Comparison of ENCODE assay signal across 31 cellular contexts in the genomic region with DNA sequence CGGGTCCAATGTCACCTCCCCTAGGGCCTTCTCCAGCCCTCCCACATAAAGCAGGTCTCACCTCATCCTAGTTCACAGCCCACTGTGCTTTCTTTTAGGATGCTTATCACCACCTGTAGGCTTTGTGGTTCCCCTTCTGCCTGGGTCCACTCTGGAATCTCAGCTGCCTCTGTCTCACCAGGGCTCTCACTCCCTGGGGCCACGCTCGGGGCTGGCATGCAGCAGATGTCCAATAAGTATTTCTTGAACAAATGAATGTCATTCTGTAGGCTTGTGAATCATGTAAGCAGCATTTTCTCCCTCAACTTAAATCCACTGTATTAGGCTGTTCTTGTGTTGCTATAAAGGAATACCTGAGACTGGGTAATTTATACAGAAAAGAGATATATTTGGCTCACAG. TPM values are rescaled to one million over a fixed set of nuclear protein-coding genes. Genes with fewer than 3 reads are reported as not detected.
"Had no signal": no experiment of that assay in that cellular context is flagged by ENCODE, and none has a peak within 500 bp of the region (broad histone marks: within the 10 kb centered on the region; RNA-seq: fewer than 3 reads in every experiment).

No MANE protein-coding gene starts in this region.

- ATAC-seq: activated CD8-positive, alpha-beta T cell treated with anti-CD3 and anti-CD28 coated beads for 36 hours; activated T-cell treated with anti-CD3 and anti-CD28 coated beads, Interleukin-2, amount 50 U/mL, for 72 hours; activated T-helper 17 cell treated with anti-CD3 and anti-CD28 coated beads, Interleukin-2, amount 50 U/mL, for 72 hours; PC-3 had no signal

- H3K9ac ChIP-seq: KMS-11, SK-N-SH had no signal

- H3K9me3 ChIP-seq: ascending aorta, SJSA1, SK-N-SH had no signal

- H3K27me3 ChIP-seq: ascending aorta, cardiac muscle cell, SJSA1 had no signal

- H3K4me3 Mint-ChIP-seq: activated CD4-positive, alpha-beta T cell treated with anti-CD3 and anti-CD28 coated beads, Interleukin-2, amount 10 ng/mL, durations not matched to agents 24 days and 14 days; activated CD8-positive, alpha-beta T cell treated with anti-CD3 and anti-CD28 coated beads for 36 hours; activated naive CD8-positive, alpha-beta T cell treated with anti-CD3 and anti-CD28 coated beads for 36 hours; activated T-cell treated with anti-CD3 and anti-CD28 coated beads, Interleukin-2, amount 50 U/mL, for 72 hours; activated T-helper 17 cell treated with anti-CD3 and anti-CD28 coated beads, Interleukin-2, amount 50 U/mL, for 72 hours; T-helper 1 cell treated with Interleukin-12 subunit alpha and Interleukin-12 subunit beta and Interleukin-4 antibody, amounts not matched to agents 30 μg/mL and 1 μg/mL, for 36 hours; T-helper 2 cell treated with Interferon-gamma antibody and Interleukin-4, amounts not matched to agents 5 μg/mL and 100 μg/mL, for 36 hours had no signal

- H3K27ac Mint-ChIP-seq: activated CD4-positive, alpha-beta T cell treated with anti-CD3 and anti-CD28 coated beads, Interleukin-2, amount 10 ng/mL, durations not matched to agents 24 days and 14 days; activated CD8-positive, alpha-beta T cell treated with anti-CD3 and anti-CD28 coated beads for 36 hours; activated naive CD8-positive, alpha-beta T cell treated with anti-CD3 and anti-CD28 coated beads for 36 hours; activated T-cell treated with anti-CD3 and anti-CD28 coated beads, Interleukin-2, amount 50 U/mL, for 72 hours; activated T-helper 17 cell treated with anti-CD3 and anti-CD28 coated beads, Interleukin-2, amount 50 U/mL, for 72 hours; T-helper 1 cell treated with Interleukin-12 subunit alpha and Interleukin-12 subunit beta and Interleukin-4 antibody, amounts not matched to agents 30 μg/mL and 1 μg/mL, for 36 hours; T-helper 2 cell treated with Interferon-gamma antibody and Interleukin-4, amounts not matched to agents 5 μg/mL and 100 μg/mL, for 36 hours had no signal

- DNase-seq: activated CD4-positive, alpha-beta T cell treated with anti-CD3 and anti-CD28 coated beads, Interleukin-2, amount 10 ng/mL, durations not matched to agents 24 days and 14 days; activated CD4-positive, alpha-beta T cell treated with anti-CD3 and anti-CD28 coated beads, Interleukin-2, amount 50 U/mL, for 4 hours; activated CD8-positive, alpha-beta T cell treated with anti-CD3 and anti-CD28 coated beads for 36 hours; activated effector memory CD4-positive, alpha-beta T cell treated with anti-CD3 and anti-CD28 coated beads, Interleukin-2, amount 50 U/mL, for 16 hours; activated naive CD4-positive, alpha-beta T cell; activated naive CD4-positive, alpha-beta T cell treated with anti-CD3 and anti-CD28 coated beads, Interleukin-2, amount 50 U/mL, for 16 hours; activated naive CD8-positive, alpha-beta T cell treated with anti-CD3 and anti-CD28 coated beads for 36 hours; activated T-cell treated with anti-CD3 and anti-CD28 coated beads, Interleukin-2, amount 50 U/mL, for 1 hour; activated T-cell treated with anti-CD3 and anti-CD28 coated beads, Interleukin-2, amount 50 U/mL, for 72 hours; amygdala; MM.1S; MV-4-11; NCI-H1092; NCI-H1436 treated with DMSO at 0.1 percent for 48 hours; NCI-H1694 treated with DMSO at 0.1 percent for 48 hours; NCI-H2029; NCI-H345; NCI-H526; NCI-H748 treated with DMSO at 0.1 percent for 48 hours; NK-92 treated with Interleukin-12 subunit alpha and Interleukin-12 subunit beta, amount 100 ng/mL, for 24 hours; PC-3; Right ventricle myocardium superior; SK-N-SH had no signal

- H3K27ac ChIP-seq: ascending aorta, cardiac muscle cell, KMS-11 had no signal

- H3K36me3 Mint-ChIP-seq: activated naive CD8-positive, alpha-beta T cell treated with anti-CD3 and anti-CD28 coated beads for 36 hours had no signal

- H3K4me3 ChIP-seq: ascending aorta, cardiac muscle cell, SJSA1 had no signal

- H3K4me2 ChIP-seq: KMS-11, SK-N-SH had no signal

- H3K4me1 Mint-ChIP-seq: activated T-helper 17 cell treated with anti-CD3 and anti-CD28 coated beads, Interleukin-2, amount 50 U/mL, for 72 hours had no signal

- H3K9me3 Mint-ChIP-seq: activated CD4-positive, alpha-beta T cell treated with anti-CD3 and anti-CD28 coated beads, Interleukin-2, amount 10 ng/mL, durations not matched to agents 24 days and 14 days; activated T-helper 17 cell treated with anti-CD3 and anti-CD28 coated beads, Interleukin-2, amount 50 U/mL, for 72 hours; T-helper 1 cell treated with Interleukin-12 subunit alpha and Interleukin-12 subunit beta and Interleukin-4 antibody, amounts not matched to agents 30 μg/mL and 1 μg/mL, for 36 hours had no signal

- H3K36me3 ChIP-seq: ascending aorta, cardiac muscle cell had no signal

RNA-seq across cellular contexts. Expression of a gene that starts 4.3 kb away (rescaled TPM):
- total RNA-seq: activated CD8-positive, alpha-beta memory T cell treated with anti-CD3 and anti-CD28 coated beads for 36 hours; activated T-helper 17 cell treated with anti-CD3 and anti-CD28 coated beads, Interleukin-2, amount 50 U/mL, for 72 hours had no signal
